ENCODE assay signal across 10 cellular contexts in the genomic region with DNA sequence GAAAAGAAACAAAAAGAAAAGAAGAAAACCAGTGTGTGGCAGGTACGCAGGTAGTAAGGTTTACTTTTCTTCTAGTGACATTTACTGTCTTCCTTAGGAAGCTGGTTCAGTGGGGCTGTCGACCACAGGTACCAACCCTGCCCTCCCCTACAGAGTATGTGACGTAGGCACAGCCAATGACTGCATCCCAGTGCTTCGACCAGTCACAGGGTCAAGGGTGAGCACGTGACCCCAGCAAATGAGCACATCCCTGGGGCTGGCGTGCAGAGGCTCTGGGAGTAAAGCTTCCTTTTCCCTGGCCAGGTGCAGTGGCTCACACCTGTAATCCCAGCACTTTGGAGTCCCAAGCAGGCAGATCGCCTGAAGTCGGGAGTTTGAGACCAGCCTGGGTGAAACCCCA. TPM values are rescaled to one million over a fixed set of nuclear protein-coding genes. Genes with fewer than 3 reads are reported as not detected.
DNase-seq lines count a peak whose midpoint lies in the region; ATAC-seq and TF ChIP-seq lines count a peak whose summit lies in the region.
"Had no signal": no experiment of that assay in that cellular context is flagged by ENCODE, and none has a peak within 500 bp of the region (broad histone marks: within the 10 kb centered on the region; RNA-seq: fewer than 3 reads in every experiment).

No MANE protein-coding gene starts in this region.

- peak; percentile 67 for DNase-seq in GM10266 (ENCODE audit: extremely low spot score)
- peak; percentile 32 for DNase-seq in SK-MEL-5 (ENCODE audit: low read depth, low spot score)
- no peak for DNase-seq in NCI-H128 (lab: John Stamatoyannopoulos, UW; ENCODE audit: unreplicated experiment)
- DNase-seq in stimulated activated CD4-positive, alpha-beta T cell treated with anti-CD3 and anti-CD28 coated beads, Interleukin-12 subunit alpha, Interleukin-12 subunit beta, amount 100 ng/mL, for 4 hours = no peak
- no peak for DNase-seq in KBM-7
- DNase-seq: colonic mucosa had no signal

- TF ChIP-seq CTCF in GM10266 (IDR thresholded peaks at IDR 0.05; ENCODE audit: control insufficient read depth, insufficient read depth, low read depth, missing control alignments) = no peak

- ATAC-seq in GM19397 (IDR thresholded peaks at IDR 0.05; ENCODE audit: unreplicated experiment) = peak; percentile 54
- peak; percentile 44 for ATAC-seq in HG03066 (IDR thresholded peaks at IDR 0.05; ENCODE audit: low read depth, unreplicated experiment)
- no peak for ATAC-seq in HG02970 (IDR thresholded peaks at IDR 0.05; ENCODE audit: low FRiP score, unreplicated experiment)
- ATAC-seq: Right ventricle myocardium inferior had no signal

- in situ Hi-C loops in SK-MEL-5 (cut with HindIII; ENCODE audit: low pct_unique_long_range_greater_than_20kb, low sequenced_read_pairs) = no loop called here
- in situ Hi-C loops in KBM-7 (cut with MboI; ENCODE audit: low pct_unique_long_range_greater_than_20kb, low sequenced_read_pairs) = no loop called here

RNA-seq across cellular contexts. Expression of gene PLCG2, which starts 38.9 kb away (rescaled TPM):
- 3.8 and 6.8 TPM in 2 replicates for total RNA-seq in SK-MEL-5 (2014; rRNA removed; shearing (Covaris generic))
- polyA plus RNA-seq in SK-MEL-5 (2015; cell fraction: cytosol; rRNA removed) = 7.3 and 9.4 TPM in 2 replicates
- 25.7 and 46.9 TPM in 2 replicates for polyA plus RNA-seq in SK-MEL-5 (2015; cell fraction: nucleus; rRNA removed)

Comparison
In these comparisons a context has a peak if more than half of its experiments do, and no peak if none do; other contexts are left out.
1. DNase-seq: peak in GM10266 (single experiment) and SK-MEL-5 (single experiment); none in NCI-H128 (single experiment), stimulated activated CD4-positive, alpha-beta T cell treated with anti-CD3 and anti-CD28 coated beads, Interleukin-12 subunit alpha, Interleukin-12 subunit beta, amount 100 ng/mL, for 4 hours (single experiment) and KBM-7 (single experiment).